In genomic region chr20:37411408-37412306, GRCh38 we compare ENCODE assay signal across 8 cellular contexts.
DNase-seq lines count a peak whose midpoint lies in the region; ATAC-seq, FAIRE-seq and TF ChIP-seq lines count a peak whose summit lies in the region.
"Had no signal": no experiment of that assay in that cellular context is flagged by ENCODE, and none has a peak within 500 bp of the region (broad histone marks: within the 10 kb centered on the region; RNA-seq: fewer than 3 reads in every experiment).

No MANE protein-coding gene starts in this region.

- H3K27ac ChIP-seq in brain microvascular endothelial cell: no peak overlapping the region

- DNase-seq in DMS53 (lab: John Stamatoyannopoulos, UW): peak; percentile 65
- DNase-seq in HT1080 (ENCODE audit: low read depth): peak; percentile 27
- no peak for DNase-seq in brain microvascular endothelial cell
- no peak for DNase-seq in GM19239 (ENCODE audit: insufficient read length, low spot score)
- DNase-seq in OCI-M1 (lab: John Stamatoyannopoulos, UW): no peak
- DNase-seq: islet precursor cell had no signal

- no peak overlapping the region for H2AFZ ChIP-seq in neuron (ENCODE audit: low read depth, low read length)

- in situ Hi-C loops in brain microvascular endothelial cell (cut with HindIII; ENCODE audit: low pct_ligation_motif_present, low sequenced_read_pairs): no loop called here

- H3K4me1 ChIP-seq in neuron (ENCODE audit: insufficient read depth, low read length): peaks cover 72% of the 10 kb centered on the region

- H3K4me3 ChIP-seq in brain microvascular endothelial cell (ENCODE audit: low read depth, low read length) (peak overlapping the region; percentile 9), neuron (ENCODE audit: low read length) (peak overlapping the region; percentile 17)

- H3K36me3 ChIP-seq in brain microvascular endothelial cell (replicated peaks) (no peaks in the 10 kb centered on the region), neuron (ENCODE audit: insufficient read depth, low read length) (no peaks in the 10 kb centered on the region)

- ATAC-seq in HG03108 (IDR thresholded peaks at IDR 0.05; ENCODE audit: unreplicated experiment): no peak

- FAIRE-seq in GM19239 (lab: Jason Lieb, UNC): no peak

- no peaks in the 10 kb centered on the region for H3K9me3 ChIP-seq in neuron (ENCODE audit: low read length)

- peak; percentile 18 for TF ChIP-seq CTCF in brain microvascular endothelial cell (IDR thresholded peaks at IDR 0.05; ENCODE audit: low read depth, low read length, missing control alignments)

- peaks cover 47% of the 10 kb centered on the region for H3K27me3 ChIP-seq in brain microvascular endothelial cell (replicated peaks)
- H3K27me3 ChIP-seq in neuron (ENCODE audit: insufficient read depth, low read length): no peaks in the 10 kb centered on the region

Comparison
In these comparisons a context has a peak if more than half of its experiments do, and no peak if none do; other contexts are left out.
1. DNase-seq: peak in DMS53 (single experiment) and HT1080 (single experiment); none in brain microvascular endothelial cell (single experiment), GM19239 (single experiment) and OCI-M1 (single experiment).